In the genomic region with DNA sequence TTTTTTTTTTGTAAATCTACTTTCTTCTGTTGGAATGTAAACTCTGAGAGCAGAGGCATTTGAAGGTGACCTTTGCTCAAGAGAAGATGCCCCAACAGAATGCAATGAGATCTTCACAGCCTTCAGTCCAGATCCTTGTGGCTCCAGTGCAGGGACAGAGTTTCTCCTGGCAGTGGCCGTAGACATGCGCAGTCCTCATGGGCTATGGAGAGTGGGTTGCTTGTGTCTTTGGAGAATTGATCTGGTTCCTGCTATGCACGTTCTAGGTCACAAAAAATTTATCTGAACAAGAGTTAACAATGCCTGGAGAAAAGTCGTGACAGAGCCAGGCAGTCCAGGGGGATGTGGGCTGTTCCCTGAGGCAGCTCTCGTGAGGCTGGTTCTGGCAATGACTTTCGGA, we compare ENCODE assay signal across 30 cellular contexts.
"Had no signal": no experiment of that assay in that cellular context is flagged by ENCODE, and none has a peak within 500 bp of the region (broad histone marks: within the 10 kb centered on the region; RNA-seq: fewer than 3 reads in every experiment).

No MANE protein-coding gene starts in this region.

- H3K36me3 Mint-ChIP-seq: activated CD4-positive, alpha-beta memory T cell treated with anti-CD3 and anti-CD28 coated beads for 36 hours; activated CD8-positive, alpha-beta memory T cell treated with anti-CD3 and anti-CD28 coated beads, Interleukin-2, amount 10 ng/mL, durations not matched to agents 7 days and 5 days; activated naive CD8-positive, alpha-beta T cell had no signal

- H3K27ac Mint-ChIP-seq: activated B cell treated with CpG ODN at 0.5 μM for 24 hours; activated CD4-positive, alpha-beta memory T cell treated with anti-CD3 and anti-CD28 coated beads for 36 hours; activated CD8-positive, alpha-beta memory T cell treated with anti-CD3 and anti-CD28 coated beads, Interleukin-2, amount 10 ng/mL, durations not matched to agents 7 days and 5 days; activated CD8-positive, alpha-beta T cell treated with anti-CD3 and anti-CD28 coated beads, Interleukin-2, amount 10 ng/mL, durations not matched to agents 7 days and 5 days; activated naive CD8-positive, alpha-beta T cell; activated T-helper 1 cell treated with anti-CD3 and anti-CD28 coated beads, Interleukin-12 subunit alpha, Interleukin-12 subunit beta, Interleukin-2, Interleukin-4 antibody, amounts not matched to agents 30 ng/mL and 10 ng/mL and 1 ng/mL, durations not matched to agents 14 hours and 24 hours and 36 hours; activated T-helper 2 cell treated with anti-CD3 and anti-CD28 coated beads, Interferon-gamma antibody, Interleukin-2, Interleukin-4, amounts not matched to agents 10 μg/mL and 5 μg/mL and 100 μg/mL, durations not matched to agents 14 hours and 24 hours and 36 hours; dendritic cell treated with granulocyte-macrophage colony-stimulating factor and Interleukin-4, amounts not matched to agents 40 ng/mL and 50 ng/mL, for 4 days; T-helper 17 cell; T-helper 2 cell treated with Interferon-gamma antibody and Interleukin-4, amounts not matched to agents 5 μg/mL and 100 μg/mL, for 36 hours had no signal

- H3K4me1 Mint-ChIP-seq: activated B cell treated with CpG ODN at 0.5 μM for 24 hours had no signal

- DNase-seq: activated B cell treated with CpG ODN at 0.5 μM for 24 hours; activated CD4-positive, alpha-beta memory T cell treated with anti-CD3 and anti-CD28 coated beads for 36 hours; activated CD4-positive, alpha-beta T cell treated with anti-CD3 and anti-CD28 coated beads for 48 hours; activated CD8-positive, alpha-beta memory T cell treated with anti-CD3 and anti-CD28 coated beads, Interleukin-2, amount 10 ng/mL, durations not matched to agents 7 days and 5 days; activated CD8-positive, alpha-beta T cell treated with anti-CD3 and anti-CD28 coated beads, Interleukin-2, amount 10 ng/mL, durations not matched to agents 7 days and 5 days; activated gamma-delta T cell treated with Interleukin-2 at 50 U/mL for 16 hours; activated naive CD4-positive, alpha-beta T cell treated with anti-CD3 and anti-CD28 coated beads, Interleukin-2, amount 50 U/mL, for 16 hours; activated naive CD4-positive, alpha-beta T cell treated with Interleukin-2 at 50 U/mL for 16 hours; activated T-cell treated with anti-CD3 and anti-CD28 coated beads, Interleukin-2, amount 50 U/mL, for 1 hour; activated T-cell treated with anti-CD3 and anti-CD28 coated beads, Interleukin-2, amount 50 U/mL, for 48 hours; amniotic stem cell; anterior cingulate cortex; brain microvascular endothelial cell; dorsolateral prefrontal cortex; effector memory CD4-positive, alpha-beta T cell; esophagus squamous epithelium; foreskin melanocyte; T-helper 1 cell; T-helper 17 cell; T1000; WERI-Rb-1 had no signal

- H3K4me1 ChIP-seq: esophagus squamous epithelium, gastroesophageal sphincter had no signal

- H3K9me3 Mint-ChIP-seq: activated B cell treated with CpG ODN at 0.5 μM for 24 hours; activated CD4-positive, alpha-beta memory T cell treated with anti-CD3 and anti-CD28 coated beads for 36 hours; activated T-helper 1 cell treated with anti-CD3 and anti-CD28 coated beads, Interleukin-12 subunit alpha, Interleukin-12 subunit beta, Interleukin-2, Interleukin-4 antibody, amounts not matched to agents 30 ng/mL and 10 ng/mL and 1 ng/mL, durations not matched to agents 14 hours and 24 hours and 36 hours; activated T-helper 2 cell treated with anti-CD3 and anti-CD28 coated beads, Interferon-gamma antibody, Interleukin-2, Interleukin-4, amounts not matched to agents 10 μg/mL and 5 μg/mL and 100 μg/mL, durations not matched to agents 14 hours and 24 hours and 36 hours; central memory CD8-positive, alpha-beta T cell; dendritic cell treated with granulocyte-macrophage colony-stimulating factor and Interleukin-4, amounts not matched to agents 40 ng/mL and 50 ng/mL, for 4 days; T-helper 2 cell treated with Interferon-gamma antibody and Interleukin-4, amounts not matched to agents 5 μg/mL and 100 μg/mL, for 36 hours had no signal

- H3K4me3 ChIP-seq: coronary artery, dorsolateral prefrontal cortex, esophagus squamous epithelium, gastroesophageal sphincter had no signal

- H3K36me3 ChIP-seq: brain microvascular endothelial cell, esophagus squamous epithelium, WERI-Rb-1 had no signal

- H3K9me3 ChIP-seq: esophagus squamous epithelium, gastroesophageal sphincter had no signal

- H3K27ac ChIP-seq: brain microvascular endothelial cell, coronary artery, dorsolateral prefrontal cortex, epithelial cell of prostate, esophagus squamous epithelium, gastroesophageal sphincter, WERI-Rb-1 had no signal

- H3K27me3 ChIP-seq: dorsolateral prefrontal cortex, gastroesophageal sphincter had no signal

- H3K4me3 Mint-ChIP-seq: activated B cell treated with CpG ODN at 0.5 μM for 24 hours; activated CD4-positive, alpha-beta memory T cell treated with anti-CD3 and anti-CD28 coated beads for 36 hours; activated CD8-positive, alpha-beta memory T cell treated with anti-CD3 and anti-CD28 coated beads, Interleukin-2, amount 10 ng/mL, durations not matched to agents 7 days and 5 days; activated CD8-positive, alpha-beta T cell treated with anti-CD3 and anti-CD28 coated beads, Interleukin-2, amount 10 ng/mL, durations not matched to agents 7 days and 5 days; activated naive CD8-positive, alpha-beta T cell; activated T-helper 1 cell treated with anti-CD3 and anti-CD28 coated beads, Interleukin-12 subunit alpha, Interleukin-12 subunit beta, Interleukin-2, Interleukin-4 antibody, amounts not matched to agents 30 ng/mL and 10 ng/mL and 1 ng/mL, durations not matched to agents 14 hours and 24 hours and 36 hours; central memory CD8-positive, alpha-beta T cell; dendritic cell treated with granulocyte-macrophage colony-stimulating factor and Interleukin-4, amounts not matched to agents 40 ng/mL and 50 ng/mL, for 4 days; T-helper 17 cell; T-helper 2 cell treated with Interferon-gamma antibody and Interleukin-4, amounts not matched to agents 5 μg/mL and 100 μg/mL, for 36 hours had no signal
